14 cellular contexts compared by ENCODE assay signal in the genomic region with DNA sequence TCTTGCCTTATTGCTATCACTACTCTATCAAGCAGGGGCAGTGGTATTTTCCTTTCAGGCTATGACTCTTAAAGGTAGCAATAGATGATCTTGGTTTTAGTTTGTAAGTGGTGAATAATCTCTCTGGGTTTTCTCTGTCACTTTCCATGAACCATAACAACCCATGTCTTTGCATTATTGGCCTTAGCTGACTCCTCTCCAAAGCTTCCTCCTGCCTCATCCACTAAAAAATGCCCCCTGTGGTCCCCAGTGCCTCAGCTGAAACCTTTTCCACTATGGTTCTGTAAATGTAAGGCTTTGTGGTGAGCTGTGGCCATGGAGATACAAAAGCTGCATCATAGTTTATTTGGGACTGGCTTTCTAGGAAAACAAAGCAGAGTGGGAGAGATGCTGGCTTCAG.
DNase-seq lines count a peak whose midpoint lies in the region; ATAC-seq lines count a peak whose summit lies in the region.
"Had no signal": no experiment of that assay in that cellular context is flagged by ENCODE, and none has a peak within 500 bp of the region (broad histone marks: within the 10 kb centered on the region; RNA-seq: fewer than 3 reads in every experiment).

No MANE protein-coding gene starts in this region.

- no peaks in the 10 kb centered on the region for H3K79me1 ChIP-seq in mesendoderm (ENCODE audit: low read length)

- no peak overlapping the region for H3K18ac ChIP-seq in mesendoderm (ENCODE audit: low read length)

- no peak overlapping the region for H3K23ac ChIP-seq in mesendoderm (ENCODE audit: low read length)

- no peak overlapping the region for H4K8ac ChIP-seq in mesendoderm (ENCODE audit: low read depth, low read length)

- no peaks in the 10 kb centered on the region for H3K36me3 Mint-ChIP-seq in activated naive CD8-positive, alpha-beta T cell treated with anti-CD3 and anti-CD28 coated beads for 36 hours
- H3K36me3 Mint-ChIP-seq in T-helper 17 cell (ENCODE audit: low read depth), result no peaks in the 10 kb centered on the region
- H3K36me3 Mint-ChIP-seq: immature natural killer cell had no signal

- no peaks in the 10 kb centered on the region for H3K27me3 ChIP-seq in mesendoderm (ENCODE audit: insufficient read depth, low read length, poor library complexity)
- H3K27me3 ChIP-seq: transverse colon had no signal

- H3K27ac Mint-ChIP-seq in activated naive CD8-positive, alpha-beta T cell treated with anti-CD3 and anti-CD28 coated beads for 36 hours, result peak overlapping the region; percentile 57
- no peak overlapping the region for H3K27ac Mint-ChIP-seq in T-helper 17 cell
- H3K27ac Mint-ChIP-seq: immature natural killer cell, mesothelial cell of epicardium had no signal

- ATAC-seq in HG03060 (IDR thresholded peaks at IDR 0.05; ENCODE audit: low read depth, unreplicated experiment) (peak; percentile 8), T-helper 17 cell (no peak)
- ATAC-seq: K562 had no signal

- no peak overlapping the region for H2BK120ac ChIP-seq in mesendoderm (ENCODE audit: low read depth, low read length)

- no peak overlapping the region for H3K4ac ChIP-seq in mesendoderm (ENCODE audit: low read depth, low read length)

- H2AK5ac ChIP-seq in mesendoderm (ENCODE audit: low read length), result no peak overlapping the region

- H3K36me3 ChIP-seq in mesendoderm (ENCODE audit: control insufficient read depth, insufficient read depth, low read length), result no peaks in the 10 kb centered on the region
- H3K36me3 ChIP-seq: transverse colon had no signal

- no peaks in the 10 kb centered on the region for H3K4me1 ChIP-seq in mesendoderm (ENCODE audit: control insufficient read depth, low read depth, low read length)

- no peak overlapping the region for H2BK15ac ChIP-seq in mesendoderm (replicated peaks; ENCODE audit: low read depth)

- peaks cover 7% of the 10 kb centered on the region for H3K9me3 Mint-ChIP-seq in activated naive CD8-positive, alpha-beta T cell treated with anti-CD3 and anti-CD28 coated beads for 36 hours

- peak; percentile 34 for DNase-seq in activated CD4-positive, alpha-beta T cell treated with anti-CD3 and anti-CD28 coated beads for 48 hours
- no peak for DNase-seq in activated CD4-positive, alpha-beta T cell treated with anti-CD3 and anti-CD28 coated beads for 1 hour
- no peak for DNase-seq in activated naive CD8-positive, alpha-beta T cell treated with anti-CD3 and anti-CD28 coated beads for 36 hours
- DNase-seq in mesendoderm (peak; percentile 12), T-helper 17 cell (no peak), DMS153 treated with DMSO at 0.1 percent for 48 hours (lab: John Stamatoyannopoulos, UW; ENCODE audit: unreplicated experiment) (no peak), T1000 (lab: John Stamatoyannopoulos, UW) (no peak)
- DNase-seq: immature natural killer cell, NCI-H1436 treated with DMSO at 0.1 percent for 48 hours, NCI-H510A had no signal

- no peak overlapping the region for H2BK5ac ChIP-seq in mesendoderm (ENCODE audit: low read length)

- H3K4me1 Mint-ChIP-seq in activated naive CD8-positive, alpha-beta T cell treated with anti-CD3 and anti-CD28 coated beads for 36 hours, result peaks cover 26% of the 10 kb centered on the region
- peaks cover 16% of the 10 kb centered on the region for H3K4me1 Mint-ChIP-seq in T-helper 17 cell

- no peak overlapping the region for H3K4me3 Mint-ChIP-seq in activated naive CD8-positive, alpha-beta T cell treated with anti-CD3 and anti-CD28 coated beads for 36 hours
- no peak overlapping the region for H3K4me3 Mint-ChIP-seq in T-helper 17 cell
- H3K4me3 Mint-ChIP-seq: immature natural killer cell, mesothelial cell of epicardium had no signal

- no peak overlapping the region for H3K56ac ChIP-seq in mesendoderm (ENCODE audit: low read length)

- no peaks in the 10 kb centered on the region for H3K79me2 ChIP-seq in mesendoderm (ENCODE audit: control insufficient read depth, insufficient read depth, low read length)

- H3K9me3 ChIP-seq in T-helper 17 cell (ENCODE audit: control insufficient read depth, low read length, poor library complexity, severe bottlenecking), result no peaks in the 10 kb centered on the region

- no peak overlapping the region for H3K9ac ChIP-seq in mesendoderm (ENCODE audit: low read length)

- H3K27ac ChIP-seq in mesendoderm (ENCODE audit: low read depth, low read length), result no peak overlapping the region
- H3K27ac ChIP-seq: transverse colon had no signal

- H3K4me2 ChIP-seq in mesendoderm (ENCODE audit: low read length), result no peak overlapping the region

- H3K4me3 ChIP-seq in mesendoderm (ENCODE audit: low read length), result no peak overlapping the region
- H3K4me3 ChIP-seq: K562, transverse colon had no signal

- no peak overlapping the region for H4K5ac ChIP-seq in mesendoderm (ENCODE audit: low read length)

- peaks cover 3% of the 10 kb centered on the region for H3K27me3 Mint-ChIP-seq in activated naive CD8-positive, alpha-beta T cell treated with anti-CD3 and anti-CD28 coated beads for 36 hours
- no peaks in the 10 kb centered on the region for H3K27me3 Mint-ChIP-seq in T-helper 17 cell

Comparison
In these comparisons a context has a peak if more than half of its experiments do, and no peak if none do; other contexts are left out.
1. DNase-seq: peak in activated CD4-positive, alpha-beta T cell treated with anti-CD3 and anti-CD28 coated beads for 48 hours (single experiment) and mesendoderm (single experiment); none in activated CD4-positive, alpha-beta T cell treated with anti-CD3 and anti-CD28 coated beads for 1 hour (single experiment), activated naive CD8-positive, alpha-beta T cell treated with anti-CD3 and anti-CD28 coated beads for 36 hours (single experiment), T-helper 17 cell (0 of 3), DMS153 treated with DMSO at 0.1 percent for 48 hours (single experiment) and T1000 (single experiment).